27 cellular contexts compared by ENCODE assay signal in the genomic region with DNA sequence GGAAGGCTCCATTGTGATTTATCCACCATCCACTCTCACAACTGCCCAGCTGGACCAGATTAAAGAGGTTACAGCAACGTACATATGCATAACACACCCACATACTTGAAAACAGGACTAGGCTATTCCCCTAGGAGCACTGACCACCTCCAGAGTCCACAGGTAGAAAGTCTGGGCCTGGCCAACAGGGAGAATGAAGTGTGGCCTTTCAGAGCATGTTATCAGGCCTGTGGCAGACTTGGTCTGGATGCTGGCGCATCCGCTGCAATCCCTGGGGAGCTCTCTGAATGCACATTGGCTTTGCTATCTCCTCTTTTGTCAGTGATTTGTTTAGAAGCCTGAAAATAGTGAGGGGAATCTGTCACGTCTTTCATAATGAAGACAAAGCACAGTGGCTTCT.
DNase-seq lines count a peak whose midpoint lies in the region; ATAC-seq, FAIRE-seq and TF ChIP-seq lines count a peak whose summit lies in the region.
"Had no signal": no experiment of that assay in that cellular context is flagged by ENCODE, and none has a peak within 500 bp of the region (broad histone marks: within the 10 kb centered on the region; RNA-seq: fewer than 3 reads in every experiment).

No MANE protein-coding gene starts in this region.

- H3K9ac ChIP-seq in K562 (ENCODE audit: insufficient read depth in 1 of 2, low read depth in 2 of 2, low read length in 2 of 2), result no peak overlapping the region

- peaks cover 9% of the 10 kb centered on the region for H3K4me1 Mint-ChIP-seq in memory B cell
- H3K4me1 Mint-ChIP-seq in progenitor cell of endocrine pancreas (ENCODE audit: low read depth), result peaks cover 31% of the 10 kb centered on the region

- H3K4me1 ChIP-seq in K562 (replicated peaks in 1 of 2; ENCODE audit: control insufficient read depth in 2 of 2, insufficient read depth in 2 of 2, low read length in 2 of 2) (no peaks in the 10 kb centered on the region), gastroesophageal sphincter (peaks cover 0 to 7% (median 6%) of the 10 kb centered on the region in 3 donors)

- H2AFZ ChIP-seq in K562 (ENCODE audit: low read depth, low read length), result no peak overlapping the region

- no peak overlapping the region for H3K4me2 ChIP-seq in K562 (ENCODE audit: insufficient read depth, low read length)
- H3K4me2 ChIP-seq: A549 had no signal

- intact Hi-C loops in K562 (cut with micrococcal nuclease), result loop anchor here (10.0 kb wide), 1 partner anchor 250 kb away; the partner anchor contains the start of gene RPS13

- 16% methylated on average over 4 of the region's 4 CpGs for WGBS in K562 (ENCODE audit: insufficient coverage, low coverage, missing lambda C conversion rate)
- WGBS in gastroesophageal sphincter (ENCODE audit: low coverage in 1 of 2), 2 donors, result 61 to 100% methylated on average over 2 to 3 of the region's 4 CpGs

- H3K9me1 ChIP-seq in K562 (ENCODE audit: control insufficient read depth, insufficient read depth, low read length), result no peaks in the 10 kb centered on the region

- no peaks in the 10 kb centered on the region for H3K9me3 Mint-ChIP-seq in memory B cell
- H3K9me3 Mint-ChIP-seq in progenitor cell of endocrine pancreas (ENCODE audit: low read depth), result no peaks in the 10 kb centered on the region
- H3K9me3 Mint-ChIP-seq: CD4-positive, alpha-beta memory T cell had no signal

- H3K79me2 ChIP-seq in K562 (ENCODE audit: control insufficient read depth, insufficient read depth, low read length), result no peaks in the 10 kb centered on the region

- H3K27me3 Mint-ChIP-seq in memory B cell, result no peaks in the 10 kb centered on the region
- no peaks in the 10 kb centered on the region for H3K27me3 Mint-ChIP-seq in progenitor cell of endocrine pancreas
- H3K27me3 Mint-ChIP-seq: CD4-positive, alpha-beta memory T cell had no signal

- no peaks in the 10 kb centered on the region for H4K20me1 ChIP-seq in K562 (replicated peaks; ENCODE audit: control insufficient read depth, insufficient read depth, low read length)

- no peak for FAIRE-seq in K562 (lab: Jason Lieb, UNC)
- FAIRE-seq: A549, GM18507, H54, HepG2 had no signal

- in situ Hi-C loops in K562 (cut with MboI), result no loop called here

- DNase-seq in ELF-1 (ENCODE audit: low read depth, low spot score) (peak; percentile 25), K562 (ENCODE audit: extremely low read depth in 1 of 4, low spot score in 3 of 4) (no peak), memory B cell (ENCODE audit: low spot score in 2 of 2) (no peak), progenitor cell of endocrine pancreas (ENCODE audit: low spot score, unreplicated experiment) (no peak), COR-L47 (lab: John Stamatoyannopoulos, UW) (no peak), occipital lobe (lab: John Stamatoyannopoulos, UW) (no peak)
- no peak for DNase-seq in activated CD4-positive, alpha-beta T cell treated with anti-CD3 and anti-CD28 coated beads, Interleukin-2, amount 50 U/mL, for 48 hours
- DNase-seq: AML-193; C1 segment of cervical spinal cord; Caco-2; CD4-positive, alpha-beta memory T cell; DMS79 treated with DMSO at 0.1 percent for 48 hours; MV-4-11; NCI-H1105; NCI-H146; NCI-H1930; NCI-H446 treated with DMSO at 0.1 percent for 48 hours; NCI-H82; NK-92 treated with Interleukin-12 subunit alpha and Interleukin-12 subunit beta, amount 100 ng/mL, for 24 hours; SHP77 treated with DMSO at 0.1 percent for 48 hours had no signal

- ATAC-seq in K562 (no peak), memory B cell (ENCODE audit: low read depth) (no peak), gastroesophageal sphincter (no peak)
- ATAC-seq: A549, HepG2 had no signal

- H3K4me3 ChIP-seq in K562 (no peak overlapping the region), gastroesophageal sphincter (no peak overlapping the region)
- H3K4me3 ChIP-seq: A549, SK-N-MC had no signal

- H3K4me3 Mint-ChIP-seq in memory B cell, result no peak overlapping the region
- H3K4me3 Mint-ChIP-seq in progenitor cell of endocrine pancreas (ENCODE audit: low read depth), result no peak overlapping the region
- H3K4me3 Mint-ChIP-seq: CD4-positive, alpha-beta memory T cell had no signal

- H3K27ac ChIP-seq in K562 (ENCODE audit: extremely low read depth, low read depth, low read length) (no peak overlapping the region), gastroesophageal sphincter (no peak overlapping the region)
- H3K27ac ChIP-seq: A549, RWPE1, SK-N-MC had no signal

- BruUV-seq in K562 (replicated peaks; lab: Mats Ljungman, UMichigan), result no TSS peak

- TF ChIP-seq EP300 in K562 (IDR thresholded peaks at IDR 0.05; ENCODE audit: low read length), result no peak
- no peak for TF ChIP-seq EP300 in gastroesophageal sphincter (IDR thresholded peaks at IDR 0.05)

- H3K36me3 Mint-ChIP-seq in memory B cell (peaks cover 2% of the 10 kb centered on the region), progenitor cell of endocrine pancreas (ENCODE audit: insufficient read depth) (peaks cover 31% of the 10 kb centered on the region)

- CTCF ChIA-PET in K562 (lab: Yijun Ruan, JAX; ENCODE audit: low intra/inter-chr PET ratio), result no interaction called here

- POLR2A ChIA-PET in K562 (lab: Yijun Ruan, JAX), result interaction anchor here (0.6 kb wide), 1 partner anchor 605 kb away, joined by 3 read pairs; no protein-coding TSS in a partner anchor

- H3K36me3 ChIP-seq in K562 (ENCODE audit: control insufficient read depth, insufficient read depth, low read length), result no peaks in the 10 kb centered on the region
- H3K36me3 ChIP-seq in gastroesophageal sphincter, result peaks cover 0 to 19% of the 10 kb centered on the region in 2 donors

- no peak for TF ChIP-seq CTCF in K562 (IDR thresholded peaks at IDR 0.05 in 2 of 3, conservative IDR thresholded peaks at IDR 0.05 in 1 of 3; ENCODE audit: insufficient read depth in 2 of 3, low read depth in 1 of 3, low read length in 3 of 3)
- TF ChIP-seq CTCF in progenitor cell of endocrine pancreas (IDR thresholded peaks at IDR 0.05; ENCODE audit: unreplicated experiment), result no peak
- no peak for TF ChIP-seq CTCF in gastroesophageal sphincter (IDR thresholded peaks at IDR 0.05)

- peaks cover 3 to 22% of the 10 kb centered on the region in 2 experiments; a peak in 3 of 5 replicates for H3K27me3 ChIP-seq in K562 (ENCODE audit: control insufficient read depth in 2 of 2, insufficient read depth in 2 of 2, low read length in 2 of 2)
- no peaks in the 10 kb centered on the region for H3K27me3 ChIP-seq in gastroesophageal sphincter

- TF ChIP-seq POLR2A in K562 (conservative IDR thresholded peaks at IDR 0.05) (no peak), gastroesophageal sphincter (IDR thresholded peaks at IDR 0.05) (no peak)

- H3K27ac Mint-ChIP-seq in memory B cell (peak overlapping the region; percentile 73), progenitor cell of endocrine pancreas (peak overlapping the region; percentile 11)
- H3K27ac Mint-ChIP-seq: CD4-positive, alpha-beta memory T cell had no signal

- H3K9me3 ChIP-seq in K562 (replicated peaks; ENCODE audit: control insufficient read depth, insufficient read depth, low read depth, low read length) (no peaks in the 10 kb centered on the region), gastroesophageal sphincter (no peaks in the 10 kb centered on the region)
- H3K9me3 ChIP-seq: A549, Caco-2 had no signal

- TF ChIP-seq RAD21 in K562 (CRISPR knock-in tag; conservative IDR thresholded peaks at IDR 0.05 in 1 of 2, IDR thresholded peaks at IDR 0.05 in 1 of 2), result no peak

TF ChIP-seq in K562, 482 proteins besides CTCF, POLR2A, EP300 and RAD21:
- TF ChIP-seq CBFA2T3 (IDR thresholded peaks at IDR 0.05) (0 out of 2 replicates have a peak, but pooled peaks have one; percentile 8), FOXK2 (conservative IDR thresholded peaks at IDR 0.05 in 1 of 2, IDR thresholded peaks at IDR 0.05 in 1 of 2; ENCODE audit: low read depth in 2 of 2) (no peak)
